ENCODE assay signal across 15 cellular contexts in genomic region chr12:104738841-104739642, GRCh38.
DNase-seq lines count a peak whose midpoint lies in the region; ATAC-seq lines count a peak whose summit lies in the region.
"Had no signal": no experiment of that assay in that cellular context is flagged by ENCODE, and none has a peak within 500 bp of the region (broad histone marks: within the 10 kb centered on the region; RNA-seq: fewer than 3 reads in every experiment).

No MANE protein-coding gene starts in this region.

- H3K9me3 Mint-ChIP-seq in activated CD4-positive, alpha-beta T cell treated with anti-CD3 and anti-CD28 coated beads, Interleukin-2, amount 10 ng/mL, durations not matched to agents 24 days and 14 days, result no peaks in the 10 kb centered on the region
- H3K9me3 Mint-ChIP-seq in activated CD4-positive, alpha-beta memory T cell treated with anti-CD3 and anti-CD28 coated beads for 36 hours, result no peaks in the 10 kb centered on the region

- peak overlapping the region; percentile 32 for H3K4me3 Mint-ChIP-seq in activated CD4-positive, alpha-beta T cell treated with anti-CD3 and anti-CD28 coated beads, Interleukin-2, amount 10 ng/mL, durations not matched to agents 24 days and 14 days
- no peak overlapping the region for H3K4me3 Mint-ChIP-seq in activated CD4-positive, alpha-beta memory T cell treated with anti-CD3 and anti-CD28 coated beads for 36 hours
- H3K4me3 Mint-ChIP-seq: endodermal cell had no signal

- peaks cover 11% of the 10 kb centered on the region for H3K36me3 Mint-ChIP-seq in activated CD4-positive, alpha-beta T cell treated with anti-CD3 and anti-CD28 coated beads, Interleukin-2, amount 10 ng/mL, durations not matched to agents 24 days and 14 days (ENCODE audit: low read depth)
- H3K36me3 Mint-ChIP-seq in activated CD4-positive, alpha-beta memory T cell treated with anti-CD3 and anti-CD28 coated beads for 36 hours, result peaks cover 1% of the 10 kb centered on the region

- intact Hi-C loops in activated CD4-positive, alpha-beta T cell treated with anti-CD3 and anti-CD28 coated beads, Interleukin-2, amount 10 ng/mL, durations not matched to agents 24 days and 14 days (cut with micrococcal nuclease), result loop anchor here (10.0 kb wide), 1 partner anchor 354 kb away; no protein-coding TSS in a partner anchor
- intact Hi-C loops in activated CD4-positive, alpha-beta memory T cell treated with anti-CD3 and anti-CD28 coated beads for 36 hours (cut with micrococcal nuclease), result loop anchor here (5.0 kb wide), 1 partner anchor 57 kb away; no protein-coding TSS in a partner anchor

- CTCF ChIA-PET in activated CD4-positive, alpha-beta memory T cell treated with anti-CD3 and anti-CD28 coated beads for 36 hours (lab: Charles Lee), result interaction anchor here (3.3 kb wide), 1 partner anchor 357 kb away, joined by 10 read pairs; no protein-coding TSS in a partner anchor

- H3K27ac Mint-ChIP-seq in activated CD4-positive, alpha-beta T cell treated with anti-CD3 and anti-CD28 coated beads, Interleukin-2, amount 10 ng/mL, durations not matched to agents 24 days and 14 days, result peak overlapping the region; percentile 79
- peak overlapping the region; percentile 47 for H3K27ac Mint-ChIP-seq in activated CD4-positive, alpha-beta memory T cell treated with anti-CD3 and anti-CD28 coated beads for 36 hours

- H3K4me1 Mint-ChIP-seq in activated CD4-positive, alpha-beta T cell treated with anti-CD3 and anti-CD28 coated beads, Interleukin-2, amount 10 ng/mL, durations not matched to agents 24 days and 14 days, result peaks cover 77% of the 10 kb centered on the region
- peaks cover 72% of the 10 kb centered on the region for H3K4me1 Mint-ChIP-seq in activated CD4-positive, alpha-beta memory T cell treated with anti-CD3 and anti-CD28 coated beads for 36 hours (ENCODE audit: low read depth)

- DNase-seq in activated CD4-positive, alpha-beta T cell treated with anti-CD3 and anti-CD28 coated beads, Interleukin-2, amount 10 ng/mL, durations not matched to agents 24 days and 14 days, result peak; percentile 68
- DNase-seq in activated CD4-positive, alpha-beta T cell treated with anti-CD3 and anti-CD28 coated beads for 48 hours, result no peak
- no peak for DNase-seq in activated CD4-positive, alpha-beta memory T cell treated with anti-CD3 and anti-CD28 coated beads for 36 hours
- peak; percentile 29 for DNase-seq in renal cortical epithelial cell (ENCODE audit: low read depth)
- no peak for DNase-seq in stimulated activated CD4-positive, alpha-beta T cell treated with anti-CD3 and anti-CD28 coated beads, Interleukin-1b, Interleukin-23, amount 100 ng/mL, for 48 hours
- DNase-seq in GF-D8 (lab: John Stamatoyannopoulos, UW), result no peak
- DNase-seq: aorta; endodermal cell; GOT3; left ventricle myocardium inferior; NCI-H2227 treated with DMSO at 0.1 percent for 48 hours; stimulated activated CD4-positive, alpha-beta T cell treated with anti-CD3 and anti-CD28 coated beads, Interleukin-15, amount 100 ng/mL, for 24 hours had no signal

- H3K27me3 Mint-ChIP-seq in activated CD4-positive, alpha-beta T cell treated with anti-CD3 and anti-CD28 coated beads, Interleukin-2, amount 10 ng/mL, durations not matched to agents 24 days and 14 days, result no peaks in the 10 kb centered on the region
- no peaks in the 10 kb centered on the region for H3K27me3 Mint-ChIP-seq in activated CD4-positive, alpha-beta memory T cell treated with anti-CD3 and anti-CD28 coated beads for 36 hours

- ATAC-seq in esophagus mucosa (peak; percentile 36), GM21528 (IDR thresholded peaks at IDR 0.05; ENCODE audit: low FRiP score, unreplicated experiment) (no peak)
- ATAC-seq: A549 had no signal

- POLR2A ChIA-PET in activated CD4-positive, alpha-beta memory T cell treated with anti-CD3 and anti-CD28 coated beads for 36 hours (lab: Charles Lee), result interaction anchor here (1.5 kb wide), 1 partner anchor 24 kb away, joined by 3 read pairs; no protein-coding TSS in a partner anchor

Comparison
In these comparisons a context has a peak if more than half of its experiments do, and no peak if none do; other contexts are left out.
1. DNase-seq: peak in activated CD4-positive, alpha-beta T cell treated with anti-CD3 and anti-CD28 coated beads, Interleukin-2, amount 10 ng/mL, durations not matched to agents 24 days and 14 days (single experiment) and renal cortical epithelial cell (single experiment); none in activated CD4-positive, alpha-beta T cell treated with anti-CD3 and anti-CD28 coated beads for 48 hours (single experiment), activated CD4-positive, alpha-beta memory T cell treated with anti-CD3 and anti-CD28 coated beads for 36 hours (single experiment), stimulated activated CD4-positive, alpha-beta T cell treated with anti-CD3 and anti-CD28 coated beads, Interleukin-1b, Interleukin-23, amount 100 ng/mL, for 48 hours (single experiment) and GF-D8 (single experiment).